15 cellular contexts compared by ENCODE assay signal in genomic region chr22:49619301-49619700, GRCh38.
A peak's percentile ranks its signal among the peaks of the same experiment; 100 is the strongest.
DNase-seq lines count a peak whose midpoint lies in the region; ATAC-seq and TF ChIP-seq lines count a peak whose summit lies in the region.
"Had no signal": no experiment of that assay in that cellular context is flagged by ENCODE, and none has a peak within 500 bp of the region (broad histone marks: within the 10 kb centered on the region; RNA-seq: fewer than 3 reads in every experiment).

No MANE protein-coding gene starts in this region.

- DNase-seq in left ventricle myocardium superior (peak; percentile 17), Right ventricle myocardium inferior (ENCODE audit: missing footprints) (no peak), neural progenitor cell (ENCODE audit: low spot score) (no peak), substantia nigra (lab: John Stamatoyannopoulos, UW) (no peak), GM19238 (ENCODE audit: insufficient read length, low spot score) (no peak), T-cell (no peak)
- DNase-seq: ACHN, DND-41, GF-D8, GM23248 had no signal

- peaks cover 7% of the 10 kb centered on the region for H3K4me1 Mint-ChIP-seq in activated T-helper 17 cell treated with anti-CD3 and anti-CD28 coated beads, Interleukin-2, amount 50 U/mL, for 72 hours
- H3K4me1 Mint-ChIP-seq in neural progenitor cell (no peaks in the 10 kb centered on the region), T-cell (peaks cover 0 to 5% (median 4%) of the 10 kb centered on the region in 3 donors)

- H3K27ac ChIP-seq in neural progenitor cell (no peak overlapping the region), substantia nigra (ENCODE audit: low read depth, low read length, poor library complexity, severe bottlenecking) (no peak overlapping the region)
- H3K27ac ChIP-seq: GM23248 had no signal

- no peaks in the 10 kb centered on the region for H4K20me1 ChIP-seq in neural progenitor cell (ENCODE audit: low read depth)

- H3K27me3 ChIP-seq in neural progenitor cell: no peaks in the 10 kb centered on the region

- CTCF ChIA-PET in T-cell (lab: Charles Lee): no interaction called here

- H3F3A ChIP-seq in neural progenitor cell (ENCODE audit: low read depth): no peaks in the 10 kb centered on the region

- intact Hi-C loops in left ventricle myocardium superior (cut with micrococcal nuclease): no loop called here
- intact Hi-C loops in Right ventricle myocardium inferior (cut with DNase I): no loop called here

- H3K4me3 ChIP-seq in neural progenitor cell: no peak overlapping the region
- H3K4me3 ChIP-seq: GM23248 had no signal

- no peaks in the 10 kb centered on the region for H3K9me3 ChIP-seq in neural progenitor cell (ENCODE audit: low read depth)
- H3K9me3 ChIP-seq: Caco-2 had no signal

- no peak overlapping the region for H2AFZ ChIP-seq in neural progenitor cell (replicated peaks)
- H2AFZ ChIP-seq: GM23248 had no signal

- ATAC-seq in left ventricle myocardium superior: no peak
- no peak for ATAC-seq in Right ventricle myocardium inferior
- no peak for ATAC-seq in activated T-helper 17 cell treated with anti-CD3 and anti-CD28 coated beads, Interleukin-2, amount 50 U/mL, for 72 hours (replicated peaks)
- no peak for ATAC-seq in GM18861 (IDR thresholded peaks at IDR 0.05; ENCODE audit: unreplicated experiment)
- no peak for ATAC-seq in T-cell (replicated peaks in 1 of 4)
- ATAC-seq: HCT116 had no signal

- H3K4me3 Mint-ChIP-seq in activated T-helper 17 cell treated with anti-CD3 and anti-CD28 coated beads, Interleukin-2, amount 50 U/mL, for 72 hours: no peak overlapping the region
- H3K4me3 Mint-ChIP-seq in neural progenitor cell: no peak overlapping the region
- no peak overlapping the region for H3K4me3 Mint-ChIP-seq in T-cell

- H3K9me3 Mint-ChIP-seq in activated T-helper 17 cell treated with anti-CD3 and anti-CD28 coated beads, Interleukin-2, amount 50 U/mL, for 72 hours: no peaks in the 10 kb centered on the region
- peaks cover 2% of the 10 kb centered on the region for H3K9me3 Mint-ChIP-seq in neural progenitor cell
- H3K9me3 Mint-ChIP-seq in T-cell: no peaks in the 10 kb centered on the region
- H3K9me3 Mint-ChIP-seq: CD8-positive, alpha-beta memory T cell had no signal

- no peak overlapping the region for H3K9ac ChIP-seq in neural progenitor cell
- H3K9ac ChIP-seq: GM23248 had no signal

- no peak for TF ChIP-seq CTCF in neural progenitor cell (IDR thresholded peaks at IDR 0.05)

- no peaks in the 10 kb centered on the region for H3K27me3 Mint-ChIP-seq in activated T-helper 17 cell treated with anti-CD3 and anti-CD28 coated beads, Interleukin-2, amount 50 U/mL, for 72 hours
- H3K27me3 Mint-ChIP-seq in neural progenitor cell (ENCODE audit: insufficient read depth, low read depth): peaks cover 9% of the 10 kb centered on the region
- H3K27me3 Mint-ChIP-seq in T-cell: no peaks in the 10 kb centered on the region
- H3K27me3 Mint-ChIP-seq: CD8-positive, alpha-beta memory T cell had no signal

- peaks cover 20% of the 10 kb centered on the region for H3K36me3 Mint-ChIP-seq in activated T-helper 17 cell treated with anti-CD3 and anti-CD28 coated beads, Interleukin-2, amount 50 U/mL, for 72 hours (ENCODE audit: low read depth)
- H3K36me3 Mint-ChIP-seq in neural progenitor cell (no peaks in the 10 kb centered on the region), T-cell (peaks cover 10% of the 10 kb centered on the region)

- peaks cover 4% of the 10 kb centered on the region for H3K4me1 ChIP-seq in neural progenitor cell
- H3K4me1 ChIP-seq: Caco-2 had no signal

- no peaks in the 10 kb centered on the region for H3K36me3 ChIP-seq in neural progenitor cell

- H3K4me2 ChIP-seq in neural progenitor cell: no peak overlapping the region

- POLR2A ChIA-PET in T-cell (lab: Charles Lee): no interaction called here

- H3K27ac Mint-ChIP-seq in activated T-helper 17 cell treated with anti-CD3 and anti-CD28 coated beads, Interleukin-2, amount 50 U/mL, for 72 hours: peak overlapping the region; percentile 17
- H3K27ac Mint-ChIP-seq in neural progenitor cell: peak overlapping the region; percentile 16
- H3K27ac Mint-ChIP-seq in T-cell: no peak overlapping the region

- no peaks in the 10 kb centered on the region for H3K79me2 ChIP-seq in neural progenitor cell (ENCODE audit: low read depth)

Comparison
In these comparisons a context has a peak if more than half of its experiments do, and no peak if none do; other contexts are left out.
1. H3K27ac Mint-ChIP-seq: peak in activated T-helper 17 cell treated with anti-CD3 and anti-CD28 coated beads, Interleukin-2, amount 50 U/mL, for 72 hours (single experiment) and neural progenitor cell (single experiment); none in T-cell (0 of 2).